ENCODE assay signal across 8 cellular contexts in genomic region chr18:50281972-50282520, GRCh38. TPM values are rescaled to one million over a fixed set of nuclear protein-coding genes. Genes with fewer than 3 reads are reported as not detected.
DNase-seq lines count a peak whose midpoint lies in the region; ATAC-seq and TF ChIP-seq lines count a peak whose summit lies in the region.

No MANE protein-coding gene starts in this region.

- peaks cover 18% of the 10 kb centered on the region for H4K20me1 ChIP-seq in OCI-LY3 (ENCODE audit: insufficient read depth, low read length)

- H3K4me3 ChIP-seq in CD8-positive, alpha-beta memory T cell (ENCODE audit: low read length), result peak overlapping the region; percentile 90
- peak overlapping the region; percentile 84 for H3K4me3 ChIP-seq in OCI-LY3 (ENCODE audit: low read length)
- H3K4me3 ChIP-seq in neuronal stem cell (ENCODE audit: low read length in 2 of 2), result peak overlapping the region; percentile 90 to 99

- peak overlapping the region; percentile 76 for H3K4ac ChIP-seq in neuronal stem cell (ENCODE audit: low read length)

- peaks cover under 1% of the 10 kb centered on the region for H3K36me3 ChIP-seq in CD8-positive, alpha-beta memory T cell (ENCODE audit: insufficient read depth, low read length)
- H3K36me3 ChIP-seq in OCI-LY3 (replicated peaks; ENCODE audit: low read depth, low read length), result peaks cover 66% of the 10 kb centered on the region
- peaks cover 39 to 77% of the 10 kb centered on the region in 2 donors for H3K36me3 ChIP-seq in neuronal stem cell (replicated peaks in 1 of 2; ENCODE audit: control insufficient read depth in 2 of 2, insufficient read depth in 2 of 2, low read length in 2 of 2)

- peak overlapping the region; percentile 89 to 100 (median 98) for H3K27ac Mint-ChIP-seq in CD8-positive, alpha-beta memory T cell

- H3K79me1 ChIP-seq in neuronal stem cell (ENCODE audit: low read depth, low read length), result peaks cover 23% of the 10 kb centered on the region

- no peak overlapping the region for H4K91ac ChIP-seq in neuronal stem cell (ENCODE audit: low read depth, low read length, poor library complexity)

- WGBS in neuronal stem cell (ENCODE audit: extremely low coverage in 2 of 2, insufficient read length in 2 of 2, insufficient replicate concordance in 1 of 2), 2 donors, result no CpG with 5 or more reads among the region's 35 CpGs

- peak overlapping the region; percentile 100 for H2AK5ac ChIP-seq in neuronal stem cell (ENCODE audit: low read depth, low read length)

- H3K9ac ChIP-seq in OCI-LY3 (ENCODE audit: low read length) (peak overlapping the region; percentile 95), neuronal stem cell (ENCODE audit: low read depth, low read length, poor library complexity) (peak overlapping the region; percentile 94)

- CTCF ChIA-PET in CD8-positive, alpha-beta memory T cell (lab: Charles Lee), result interaction anchor here (0.6 to 2.0 kb wide), 7 partner anchors 8 to 92 kb away, joined by 3 to 19 read pairs (median 3); partner anchors contain the start of genes CFAP53 and SKA1
- CTCF ChIA-PET in HEK293T (lab: Yijun Ruan, JAX), result no interaction called here

- no peaks in the 10 kb centered on the region for H3K9me3 ChIP-seq in CD8-positive, alpha-beta memory T cell (ENCODE audit: low read length)
- H3K9me3 ChIP-seq in OCI-LY3 (ENCODE audit: insufficient read depth, low read length) (no peaks in the 10 kb centered on the region), neuronal stem cell (replicated peaks in 1 of 2; ENCODE audit: control insufficient read depth in 2 of 2, insufficient read depth in 1 of 2, low read depth in 1 of 2, low read length in 2 of 2) (peaks cover 0 to 6% of the 10 kb centered on the region in 2 donors)

- TF ChIP-seq CTCF in OCI-LY3 (IDR thresholded peaks at IDR 0.05; ENCODE audit: low read depth, low read length), result no peak

- H3K27me3 Mint-ChIP-seq in CD8-positive, alpha-beta memory T cell, result peaks cover 0 to 1% of the 10 kb centered on the region in 2 donors

- H4K8ac ChIP-seq in neuronal stem cell (ENCODE audit: low read depth, low read length), result peak overlapping the region; percentile 65

- peaks cover 42 to 61% (median 47%) of the 10 kb centered on the region in 3 donors for H3K4me1 Mint-ChIP-seq in CD8-positive, alpha-beta memory T cell

- no peaks in the 10 kb centered on the region for H3K9me3 Mint-ChIP-seq in CD8-positive, alpha-beta memory T cell

- H2BK120ac ChIP-seq in neuronal stem cell (ENCODE audit: low read depth, low read length), result peak overlapping the region; percentile 87

- peak overlapping the region; percentile 99 for H2BK5ac ChIP-seq in neuronal stem cell (ENCODE audit: low read length)

- peaks cover 13 to 79% (median 17%) of the 10 kb centered on the region in 3 donors for H3K36me3 Mint-ChIP-seq in CD8-positive, alpha-beta memory T cell

- H3K14ac ChIP-seq in neuronal stem cell (ENCODE audit: low read length), result peak overlapping the region; percentile 99

- peak overlapping the region; percentile 84 for H2BK12ac ChIP-seq in neuronal stem cell (ENCODE audit: low read length)

- POLR2A ChIA-PET in CD8-positive, alpha-beta memory T cell (lab: Charles Lee), result interaction anchor here (0.6 to 1.7 kb wide), 5 partner anchors 8 to 795 kb away, joined by 3 to 10 read pairs (median 5); partner anchors contain the start of genes C18orf32, CFAP53 and SKA1
- POLR2A ChIA-PET in HEK293T (lab: Yijun Ruan, JAX), result interaction anchor here (0.8 to 1.7 kb wide), 7 partner anchors 11 to 75 kb away, joined by 3 to 9 read pairs (median 6); partner anchors contain the start of gene CFAP53

- peak overlapping the region; percentile 97 for H3K4me2 ChIP-seq in OCI-LY3 (ENCODE audit: low read length)
- H3K4me2 ChIP-seq in neuronal stem cell (ENCODE audit: insufficient read depth, low read length, poor library complexity, severe bottlenecking), result peak overlapping the region; percentile 97

- ATAC-seq in HG03442 (IDR thresholded peaks at IDR 0.05; ENCODE audit: unreplicated experiment) (no peak), GM18909 (IDR thresholded peaks at IDR 0.05; ENCODE audit: poor library complexity, unreplicated experiment) (no peak)

- peak overlapping the region; percentile 100 for H3K18ac ChIP-seq in neuronal stem cell (ENCODE audit: low read length)

- peak overlapping the region; percentile 85 for H2BK15ac ChIP-seq in neuronal stem cell (ENCODE audit: low read length)

- no peak for DNase-seq in CD8-positive, alpha-beta memory T cell
- DNase-seq in epithelial cell of prostate (ENCODE audit: low read depth, low spot score) (no peak), neuronal stem cell (ENCODE audit: low spot score) (no peak), HEK293T (ENCODE audit: extremely low spot score) (no peak), NCI-H510A (lab: John Stamatoyannopoulos, UW) (no peak)

- H3K4me1 ChIP-seq in CD8-positive, alpha-beta memory T cell (ENCODE audit: insufficient read depth, low read length), result peaks cover 39% of the 10 kb centered on the region
- H3K4me1 ChIP-seq in OCI-LY3 (ENCODE audit: low read length) (peaks cover 32% of the 10 kb centered on the region), neuronal stem cell (ENCODE audit: control insufficient read depth in 2 of 2, insufficient read depth in 1 of 2, low read depth in 1 of 2, low read length in 2 of 2) (peaks cover 6 to 16% of the 10 kb centered on the region in 2 donors)

- no peaks in the 10 kb centered on the region for H3K27me3 ChIP-seq in CD8-positive, alpha-beta memory T cell (ENCODE audit: insufficient read depth, low read length, poor library complexity, severe bottlenecking)
- H3K27me3 ChIP-seq in OCI-LY3 (ENCODE audit: low read depth, low read length) (no peaks in the 10 kb centered on the region), neuronal stem cell (ENCODE audit: control insufficient read depth in 3 of 3, insufficient read depth in 3 of 3, low read depth in 1 of 3, low read length in 3 of 3) (no peaks in the 10 kb centered on the region)

- H3K27ac ChIP-seq in CD8-positive, alpha-beta memory T cell (ENCODE audit: low read depth, low read length), result peak overlapping the region; percentile 86
- H3K27ac ChIP-seq in OCI-LY3 (ENCODE audit: low read length) (peak overlapping the region; percentile 83), epithelial cell of prostate (peak overlapping the region; percentile 96), neuronal stem cell (replicated peaks; ENCODE audit: low read length) (peak overlapping the region; percentile 100)

- peak overlapping the region; percentile 96 for H3K23ac ChIP-seq in neuronal stem cell (ENCODE audit: low read depth, low read length, poor library complexity)

- H3K79me2 ChIP-seq in OCI-LY3 (ENCODE audit: low read length), result peaks cover 58% of the 10 kb centered on the region

- H2AFZ ChIP-seq in OCI-LY3 (ENCODE audit: low read depth, low read length) (peak overlapping the region; percentile 86), neuronal stem cell (ENCODE audit: low read length) (peak overlapping the region; percentile 93)

- peak overlapping the region; percentile 95 to 98 (median 97) for H3K4me3 Mint-ChIP-seq in CD8-positive, alpha-beta memory T cell

TF ChIP-seq in HEK293T, 16 proteins besides CTCF, POLR2A, EP300 and RAD21:
- TF ChIP-seq LEF1 (IDR thresholded peaks at IDR 0.05; ENCODE audit: borderline replicate concordance), result no peak
- TF ChIP-seq SUZ12 (IDR thresholded peaks at IDR 0.05), result no peak
- TF ChIP-seq PKNOX1 (IDR thresholded peaks at IDR 0.05), result no peak
- TF ChIP-seq ARNT (IDR thresholded peaks at IDR 0.05), result no peak
- TF ChIP-seq CTBP1 (IDR thresholded peaks at IDR 0.05; ENCODE audit: borderline replicate concordance), result no peak
- no peak for TF ChIP-seq FOXM1 (IDR thresholded peaks at IDR 0.05; ENCODE audit: borderline replicate concordance)
- TF ChIP-seq NFRKB (IDR thresholded peaks at IDR 0.05), result no peak
- TF ChIP-seq ELF4 (IDR thresholded peaks at IDR 0.05), result no peak
- TF ChIP-seq FOXA1 (IDR thresholded peaks at IDR 0.05), result no peak
- no peak for TF ChIP-seq ZNF384 (IDR thresholded peaks at IDR 0.05)
- TF ChIP-seq L3MBTL2 (conservative IDR thresholded peaks at IDR 0.05), result no peak
- no peak for TF ChIP-seq BHLHE40 (IDR thresholded peaks at IDR 0.05; ENCODE audit: borderline replicate concordance)
- TF ChIP-seq SP1 (IDR thresholded peaks at IDR 0.05), result no peak

RNA-seq across cellular contexts. Expression of gene MBD1, which starts 0.7 kb away (rescaled TPM):
- total RNA-seq in CD8-positive, alpha-beta memory T cell, result 10 to 100 TPM; 83.0 to 99.2 TPM
- 38.7 TPM for polyA plus RNA-seq in CD8-positive, alpha-beta memory T cell
- 33.7 TPM for polyA plus RNA-seq in neuronal stem cell (2013, experiment 1 of 2)
- 32.5 TPM for polyA plus RNA-seq in neuronal stem cell (2013, experiment 2 of 2)

RNA-seq across cellular contexts. Expression of gene CXXC1, which starts 5.4 kb away (rescaled TPM):
- 100 to 1,000 TPM; 113 to 115 TPM for total RNA-seq in CD8-positive, alpha-beta memory T cell
- polyA plus RNA-seq in CD8-positive, alpha-beta memory T cell, result 64.6 TPM
- 34.6 TPM for polyA plus RNA-seq in neuronal stem cell (2013, experiment 1 of 2)
- polyA plus RNA-seq in neuronal stem cell (2013, experiment 2 of 2), result 34.6 TPM

RNA-seq across cellular contexts. Expression of gene CFAP53, which starts 15.8 kb away (rescaled TPM):
- total RNA-seq in CD8-positive, alpha-beta memory T cell, result under 1 TPM; 0.49 to 0.53 TPM
- not detected for polyA plus RNA-seq in CD8-positive, alpha-beta memory T cell
- polyA plus RNA-seq in neuronal stem cell (2013, experiment 1 of 2), result 1.4 TPM
- 1.4 TPM for polyA plus RNA-seq in neuronal stem cell (2013, experiment 2 of 2)
